8 cellular contexts compared by ENCODE assay signal in the genomic region with DNA sequence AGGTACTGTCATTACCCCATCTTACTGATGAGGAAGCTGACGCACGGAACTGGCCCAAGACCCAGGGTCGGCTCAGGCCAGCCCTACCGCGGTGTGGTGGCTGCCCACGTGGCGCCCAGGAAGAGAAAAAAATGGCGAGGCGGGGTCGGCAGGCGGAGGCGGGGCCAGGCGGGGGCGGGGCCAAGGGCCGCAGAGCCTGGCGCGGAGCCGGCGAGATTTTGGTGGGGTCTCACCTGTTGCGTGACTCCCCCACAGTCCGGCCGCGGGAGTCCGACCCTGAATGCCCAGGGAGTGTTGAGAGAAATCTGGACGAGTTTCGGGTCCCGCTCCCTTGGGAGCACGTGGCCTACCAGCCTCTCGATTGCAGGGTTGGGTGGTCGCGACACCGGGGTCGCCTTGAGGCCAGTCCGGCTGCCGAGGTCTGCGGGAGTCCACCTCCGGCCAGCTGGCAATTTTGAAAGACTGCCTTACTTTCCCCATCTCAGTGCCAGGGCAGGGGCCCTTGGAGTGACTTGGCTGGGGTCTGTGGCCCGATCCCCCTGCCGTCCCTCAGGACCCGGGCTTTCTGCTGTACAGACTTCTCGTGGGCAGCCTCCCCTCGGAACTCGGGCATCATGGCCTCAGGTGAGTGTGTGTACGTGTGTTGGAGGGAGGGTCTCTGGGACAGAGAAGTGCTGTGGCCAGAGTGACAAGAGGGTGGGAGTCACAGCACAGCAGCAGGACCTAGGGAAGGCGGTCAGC. TPM values are rescaled to one million over a fixed set of nuclear protein-coding genes. Genes with fewer than 3 reads are reported as not detected.
DNase-seq lines count a peak whose midpoint lies in the region; ATAC-seq and TF ChIP-seq lines count a peak whose summit lies in the region.

A gene (plus strand): TSS at position 183 of the 741 bp plus-strand sequence. CDS start 1,339 bp downstream, outside the sequence.

- peak within 1 kb of the TSS; percentile 91 for H3K4me3 ChIP-seq in astrocyte of the cerebellum (ENCODE audit: low read depth, low read length)
- H3K4me3 ChIP-seq in gastrocnemius medialis = peak within 1 kb of the TSS; percentile 64 to 87 (median 66)

- DNase-seq in G401 (ENCODE audit: low spot score) = peak; percentile 33
- DNase-seq in GOT3 (lab: John Stamatoyannopoulos, UW) = peak; percentile 13
- peak; percentile 86 for DNase-seq in M059J (ENCODE audit: low read depth)
- DNase-seq in astrocyte of the cerebellum (ENCODE audit: low read depth) = peak; percentile 41
- peak in 30 of 51 donors; percentile 17 to 74 (median 47) for DNase-seq in hypothalamus (lab: John Stamatoyannopoulos, UW)
- DNase-seq in gastrocnemius medialis = peak; percentile 58 to 77
- DNase-seq in cortex of kidney (lab: John Stamatoyannopoulos, UW) = no peak

- intact Hi-C loops in T-helper 2 cell treated with Interferon-gamma antibody and Interleukin-4, amounts not matched to agents 100 ng/mL and 5 ng/mL, for 36 hours (cut with micrococcal nuclease) = loop anchor here (1.0 to 5.0 kb wide), 3 partner anchors 72 to 193 kb away; a partner anchor contains a TSS
- intact Hi-C loops in gastrocnemius medialis (cut with DNase I; ENCODE audit: low total_unique reads) = loop anchor here (2.0 to 5.0 kb wide), 2 partner anchors 73 to 128 kb away; a partner anchor contains a TSS

- H3K27me3 ChIP-seq in gastrocnemius medialis = peaks cover 0 to 4% (median 0%) of the 10 kb centered on the region in 3 donors

- peak; percentile 57 to 64 for ATAC-seq in gastrocnemius medialis

- peak in 1 of 2 donors; percentile 23 for TF ChIP-seq POLR2A in gastrocnemius medialis (IDR thresholded peaks at IDR 0.05)

- no peaks in the 10 kb centered on the region for H3K9me3 ChIP-seq in gastrocnemius medialis

- TF ChIP-seq CTCF in astrocyte of the cerebellum (IDR thresholded peaks at IDR 0.05; ENCODE audit: low read depth, low read length, missing control alignments) (no peak), gastrocnemius medialis (IDR thresholded peaks at IDR 0.05 in 4 of 5, conservative IDR thresholded peaks at IDR 0.05 in 1 of 5) (no peak)

- H3K27ac ChIP-seq in gastrocnemius medialis = peak within 1 kb of the TSS; percentile 62 to 73 (median 71)

- peaks cover 4 to 24% of the 10 kb centered on the region in 2 donors for H3K4me1 ChIP-seq in gastrocnemius medialis

- H3K36me3 ChIP-seq in gastrocnemius medialis = no peaks in the 10 kb centered on the region

- in situ Hi-C loops in G401 (cut with HindIII; ENCODE audit: low sequenced_read_pairs) (no loop called here), astrocyte of the cerebellum (cut with HindIII; ENCODE audit: low sequenced_read_pairs) (no loop called here), gastrocnemius medialis (cut with MboI; ENCODE audit: low sequenced_read_pairs in 4 of 4) (loop anchor here (5.0 to 10.0 kb wide), 3 partner anchors 73 to 365 kb away; a partner anchor contains a TSS)

RNA-seq across cellular contexts. Expression of the gene that starts here (rescaled TPM):
- total RNA-seq in G401 (2014; rRNA removed; shearing (Covaris generic)) = 90.0 and 101 TPM in 2 replicates
- 86.0 and 106 TPM in 2 replicates for total RNA-seq in M059J (2014; rRNA removed; shearing (Covaris generic))
- total RNA-seq in T-helper 2 cell treated with Interferon-gamma antibody and Interleukin-4, amounts not matched to agents 100 ng/mL and 5 ng/mL, for 36 hours = 78.9 and 91.8 TPM in 2 replicates
- 10 to 100 TPM in 2 of 4 donors, 1 to 10 TPM in 2; 5.3 to 19.4 (median 10.4) TPM for total RNA-seq in gastrocnemius medialis

Comparison
In these comparisons a context has a peak if more than half of its experiments do, and no peak if none do; other contexts are left out.
1. in situ Hi-C loops: an anchor here in gastrocnemius medialis (5.0 to 10.0 kb wide); none called in G401 and astrocyte of the cerebellum.